In the genomic region with DNA sequence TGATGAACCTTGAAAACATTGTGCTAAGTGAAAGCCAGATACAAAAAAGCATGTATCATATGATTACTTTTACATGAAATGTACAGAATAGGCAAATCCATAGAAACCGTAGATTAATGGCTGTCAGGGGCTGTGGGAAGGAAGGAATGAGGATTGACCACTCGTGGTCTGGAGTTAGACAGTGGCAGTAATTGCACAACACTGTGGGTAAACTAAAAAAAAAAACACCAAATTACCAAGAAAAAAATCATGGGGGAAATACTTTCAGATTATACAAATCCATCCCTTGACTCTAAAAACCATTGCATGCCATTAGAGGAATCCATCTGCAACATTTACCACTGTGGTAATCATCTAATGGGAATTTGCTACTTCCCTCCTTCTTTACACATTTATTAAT, we compare ENCODE assay signal across 22 cellular contexts.
DNase-seq lines count a peak whose midpoint lies in the region; ATAC-seq, FAIRE-seq and TF ChIP-seq lines count a peak whose summit lies in the region.
"Had no signal": no experiment of that assay in that cellular context is flagged by ENCODE, and none has a peak within 500 bp of the region (broad histone marks: within the 10 kb centered on the region; RNA-seq: fewer than 3 reads in every experiment).

No MANE protein-coding gene starts in this region.

- H3K27ac ChIP-seq in HepG2 (ENCODE audit: extremely low read length, insufficient read depth, low read length) (no peak overlapping the region), right lobe of liver (no peak overlapping the region), WERI-Rb-1 (peak overlapping the region; percentile 74), OCI-LY7 (ENCODE audit: low read depth, low read length, poor library complexity, severe bottlenecking) (no peak overlapping the region)
- H3K27ac ChIP-seq: SJCRH30, upper lobe of left lung had no signal

- TF ChIP-seq CTCF in HepG2 (CRISPR knock-in tag; IDR thresholded peaks at IDR 0.05): no peak
- no peak for TF ChIP-seq CTCF in right lobe of liver (IDR thresholded peaks at IDR 0.05)
- TF ChIP-seq CTCF in WERI-Rb-1 (IDR thresholded peaks at IDR 0.05; ENCODE audit: low read depth, low read length): no peak
- no peak for TF ChIP-seq CTCF in fibroblast of the aortic adventitia (IDR thresholded peaks at IDR 0.05; ENCODE audit: insufficient read depth, low read length)
- TF ChIP-seq CTCF in OCI-LY7 (conservative IDR thresholded peaks at IDR 0.05; ENCODE audit: low read length): no peak

- CTCF ChIA-PET in HepG2 (lab: Yijun Ruan, JAX; ENCODE audit: low intra/inter-chr PET ratio, low total read pairs) (no interaction called here), OCI-LY7 (lab: Charles Lee; ENCODE audit: unreplicated experiment) (no interaction called here)

- H3K36me3 ChIP-seq in HepG2 (replicated peaks in 1 of 2; ENCODE audit: control insufficient read depth in 1 of 2, insufficient read depth in 2 of 2, low read length in 2 of 2) (no peaks in the 10 kb centered on the region), right lobe of liver (no peaks in the 10 kb centered on the region), WERI-Rb-1 (no peaks in the 10 kb centered on the region; the same call in 1 of the 2 replicates), OCI-LY7 (ENCODE audit: insufficient read depth, low read length) (no peaks in the 10 kb centered on the region)
- H3K36me3 ChIP-seq: SJCRH30, upper lobe of left lung had no signal

- 84% methylated on average over 2 of the region's 2 CpGs for WGBS in HepG2 (ENCODE audit: low lambda C conversion rate)
- 44% methylated on average over 2 of the region's 2 CpGs for WGBS in right lobe of liver (ENCODE audit: insufficient coverage, low coverage, low lambda C conversion rate, missing lambda C conversion rate)

- no peaks in the 10 kb centered on the region for H3K9me2 ChIP-seq in OCI-LY7 (ENCODE audit: insufficient read depth, low read length)

- no peak overlapping the region for H3K9ac ChIP-seq in HepG2 (ENCODE audit: insufficient read depth, low read depth, low read length)

- POLR2A ChIA-PET in HepG2 (lab: Yijun Ruan, JAX) (no interaction called here), OCI-LY7 (lab: Charles Lee) (no interaction called here)

- TF ChIP-seq EP300 in HepG2 (IDR thresholded peaks at IDR 0.05; ENCODE audit: low read depth in 2 of 2, low read length in 2 of 2) (no peak), HepG2 (CRISPR knock-in tag; IDR thresholded peaks at IDR 0.05; ENCODE audit: borderline replicate concordance) (no peak)

- no peaks in the 10 kb centered on the region for H3K9me3 ChIP-seq in HepG2 (ENCODE audit: low read length)
- no peaks in the 10 kb centered on the region for H3K9me3 ChIP-seq in right lobe of liver
- no peaks in the 10 kb centered on the region for H3K9me3 ChIP-seq in WERI-Rb-1 (ENCODE audit: severe bottlenecking)
- no peaks in the 10 kb centered on the region for H3K9me3 ChIP-seq in OCI-LY7 (ENCODE audit: low read length)
- H3K9me3 ChIP-seq: SJCRH30, upper lobe of left lung had no signal

- H3K27me3 ChIP-seq in HepG2 (ENCODE audit: control insufficient read depth in 1 of 2, insufficient read depth in 2 of 2, low read length in 2 of 2): no peaks in the 10 kb centered on the region
- H3K27me3 ChIP-seq in right lobe of liver: no peaks in the 10 kb centered on the region
- H3K27me3 ChIP-seq in WERI-Rb-1 (ENCODE audit: insufficient read depth, low read depth, severe bottlenecking): no peaks in the 10 kb centered on the region
- H3K27me3 ChIP-seq: SJCRH30, upper lobe of left lung had no signal

- BruUV-seq in HepG2 (replicated peaks; lab: Mats Ljungman, UMichigan) (no TSS peak), OCI-LY7 (replicated peaks; lab: Mats Ljungman, UMichigan) (no TSS peak)

- TF ChIP-seq POLR2A in HepG2 (IDR thresholded peaks at IDR 0.05; ENCODE audit: insufficient read depth in 1 of 2, low read depth in 2 of 2, low read length in 2 of 2) (no peak), right lobe of liver (IDR thresholded peaks at IDR 0.05) (no peak)

- in situ Hi-C loops in HepG2 (cut with HindIII; ENCODE audit: extremely low pct_ligation_motif_present, low pct_unique_long_range_greater_than_20kb): no loop called here

- H2AFZ ChIP-seq in HepG2 (ENCODE audit: low read length) (no peak overlapping the region), OCI-LY7 (ENCODE audit: low read length) (no peak overlapping the region)

- TF ChIP-seq RAD21 in HepG2 (CRISPR knock-in tag; IDR thresholded peaks at IDR 0.05): no peak

- no peak overlapping the region for H3K4me2 ChIP-seq in HepG2 (ENCODE audit: low read depth, low read length)
- H3K4me2 ChIP-seq in OCI-LY7 (ENCODE audit: low read length): no peak overlapping the region

- ATAC-seq in HepG2 (no peak), right lobe of liver (no peak), GM21423 (IDR thresholded peaks at IDR 0.05; ENCODE audit: unreplicated experiment) (no peak), GM19463 (IDR thresholded peaks at IDR 0.05; ENCODE audit: unreplicated experiment) (no peak)
- ATAC-seq: effector memory CD8-positive, alpha-beta T cell; T-helper 17 cell had no signal

- peaks cover 16% of the 10 kb centered on the region for H3K4me1 ChIP-seq in HepG2 (ENCODE audit: insufficient read depth, low read length)
- peaks cover 0 to 23% (median 8%) of the 10 kb centered on the region in 4 donors for H3K4me1 ChIP-seq in right lobe of liver
- no peaks in the 10 kb centered on the region for H3K4me1 ChIP-seq in OCI-LY7 (ENCODE audit: insufficient read depth, low read length, poor library complexity, severe bottlenecking)
- H3K4me1 ChIP-seq: SJCRH30 had no signal

- no peaks in the 10 kb centered on the region for H3K79me2 ChIP-seq in HepG2 (ENCODE audit: insufficient read depth, low read length)
- no peaks in the 10 kb centered on the region for H3K79me2 ChIP-seq in OCI-LY7 (ENCODE audit: insufficient read depth, low read depth, low read length)

- intact Hi-C loops in HepG2 (cut with micrococcal nuclease; ENCODE audit: unreplicated experiment) (no loop called here), right lobe of liver (cut with DNase I) (no loop called here), OCI-LY7 (cut with micrococcal nuclease; ENCODE audit: unreplicated experiment) (no loop called here)

- H4K20me1 ChIP-seq in HepG2 (ENCODE audit: insufficient read depth, low read length) (no peaks in the 10 kb centered on the region), OCI-LY7 (ENCODE audit: insufficient read depth, low read length) (no peaks in the 10 kb centered on the region)

- no peak for FAIRE-seq in HepG2 (lab: Jason Lieb, UNC)
- FAIRE-seq: frontal cortex, small intestine had no signal

- DNase-seq in HepG2 (ENCODE audit: low spot score): no peak
- no peak for DNase-seq in right lobe of liver
- DNase-seq in WERI-Rb-1: no peak
- peak; percentile 49 for DNase-seq in fibroblast of the aortic adventitia (ENCODE audit: low read depth)
- no peak for DNase-seq in OCI-LY7 (ENCODE audit: low spot score)
- no peak for DNase-seq in Ammon's horn (ENCODE audit: low spot score)
- DNase-seq: activated CD4-positive, alpha-beta T cell treated with anti-CD3 and anti-CD28 coated beads, Interleukin-2, amount 50 U/mL, for 4 hours; activated naive CD4-positive, alpha-beta T cell treated with Interleukin-2 at 50 U/mL for 16 hours; anterior cingulate cortex; DMS 273 treated with DMSO at 0.1 percent for 48 hours; effector memory CD8-positive, alpha-beta T cell; NCI-H1105 treated with DMSO at 0.1 percent for 48 hours; NCI-H2107; posterior cingulate gyrus; SJCRH30; small intestine; stimulated activated CD4-positive, alpha-beta T cell treated with anti-CD3 and anti-CD28 coated beads, Interleukin-4, amount 100 ng/mL, for 1 hour; T-helper 17 cell; upper lobe of left lung had no signal

- H3K4me3 ChIP-seq in HepG2 (replicated peaks in 1 of 3; ENCODE audit: insufficient read depth in 1 of 3, low read depth in 2 of 3, low read length in 3 of 3) (no peak overlapping the region), right lobe of liver (no peak overlapping the region), WERI-Rb-1 (ENCODE audit: low read depth, low read length) (no peak overlapping the region), fibroblast of the aortic adventitia (ENCODE audit: low read depth, low read length) (no peak overlapping the region), OCI-LY7 (ENCODE audit: low read depth, low read length, poor library complexity, severe bottlenecking) (no peak overlapping the region)
- H3K4me3 ChIP-seq: SJCRH30, upper lobe of left lung had no signal

TF ChIP-seq in HepG2, 621 proteins besides CTCF, POLR2A, EP300 and RAD21:
- TF ChIP-seq, protein P1, sequence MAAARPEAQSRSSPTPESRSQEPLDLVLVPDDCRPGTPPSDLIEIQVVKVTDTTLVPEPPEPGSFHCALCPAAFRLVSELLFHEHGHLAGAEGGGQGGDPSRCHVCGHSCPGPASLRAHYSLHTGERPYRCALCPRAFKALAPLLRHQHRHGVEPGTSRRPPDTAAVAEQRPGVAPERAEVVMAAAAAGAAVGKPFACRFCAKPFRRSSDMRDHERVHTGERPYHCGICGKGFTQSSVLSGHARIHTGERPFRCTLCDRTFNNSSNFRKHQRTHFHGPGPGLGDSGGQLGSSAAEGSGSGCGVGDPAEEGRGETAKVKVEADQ (CRISPR knock-in tag; IDR thresholded peaks at IDR 0.05; ENCODE audit: borderline replicate concordance): no peak
- peak; percentile 12; the same call in 1 of the 2 replicates for TF ChIP-seq CEBPB (IDR thresholded peaks at IDR 0.05; ENCODE audit: borderline replicate concordance, low read depth, low read length)
- TF ChIP-seq CREM (IDR thresholded peaks at IDR 0.05): no peak
- no peak for TF ChIP-seq CREM (CRISPR knock-in tag; IDR thresholded peaks at IDR 0.05)
